In genomic region chr17:57634713-57635465, GRCh38 we compare ENCODE assay signal across 18 cellular contexts.
DNase-seq lines count a peak whose midpoint lies in the region; ATAC-seq and TF ChIP-seq lines count a peak whose summit lies in the region.
"Had no signal": no experiment of that assay in that cellular context is flagged by ENCODE, and none has a peak within 500 bp of the region (broad histone marks: within the 10 kb centered on the region; RNA-seq: fewer than 3 reads in every experiment).

No MANE protein-coding gene starts in this region.

- DNase-seq in activated naive CD8-positive, alpha-beta T cell treated with anti-CD3 and anti-CD28 coated beads, Interleukin-2, amount 10 ng/mL, durations not matched to agents 7 days and 5 days = no peak
- no peak for DNase-seq in activated naive CD8-positive, alpha-beta T cell treated with anti-CD3 and anti-CD28 coated beads for 36 hours
- DNase-seq in NB4 (ENCODE audit: low read depth) = peak; percentile 17
- peak; percentile 28 for DNase-seq in choroid plexus epithelial cell (ENCODE audit: low read depth)
- DNase-seq in stromal cell of bone marrow (ENCODE audit: low read depth) = peak; percentile 23
- DNase-seq in kidney tubule cell (ENCODE audit: low spot score) = no peak
- no peak for DNase-seq in NCI-H1417 treated with DMSO at 0.1 percent for 48 hours (lab: John Stamatoyannopoulos, UW)
- DNase-seq in T-helper 2 cell treated with Interferon-gamma antibody and Interleukin-4, amounts not matched to agents 5 μg/mL and 100 μg/mL, for 36 hours (ENCODE audit: low spot score) = no peak
- DNase-seq: activated CD4-positive, CD25-positive, alpha-beta regulatory T cell treated with anti-CD3 and anti-CD28 coated beads, Interleukin-2, amount 50 U/mL, for 72 hours; activated naive CD4-positive, alpha-beta T cell treated with anti-CD3 and anti-CD28 coated beads, Interleukin-2, amount 50 U/mL, for 16 hours; glutamatergic neuron; islet precursor cell; NCI-H1105; NCI-H446; occipital lobe; PC-9; stimulated activated naive CD4-positive, alpha-beta T cell had no signal

- peaks cover 2% of the 10 kb centered on the region for H3K4me1 Mint-ChIP-seq in activated naive CD8-positive, alpha-beta T cell treated with anti-CD3 and anti-CD28 coated beads, Interleukin-2, amount 10 ng/mL, durations not matched to agents 7 days and 5 days
- no peaks in the 10 kb centered on the region for H3K4me1 Mint-ChIP-seq in activated naive CD8-positive, alpha-beta T cell treated with anti-CD3 and anti-CD28 coated beads for 36 hours
- no peaks in the 10 kb centered on the region for H3K4me1 Mint-ChIP-seq in T-helper 2 cell treated with Interferon-gamma antibody and Interleukin-4, amounts not matched to agents 5 μg/mL and 100 μg/mL, for 36 hours (ENCODE audit: low read depth)

- POLR2A ChIA-PET in activated naive CD8-positive, alpha-beta T cell treated with anti-CD3 and anti-CD28 coated beads, Interleukin-2, amount 10 ng/mL, durations not matched to agents 7 days and 5 days (lab: Charles Lee) = interaction anchor here (0.6 kb wide), 1 partner anchor 40 kb away, joined by 3 read pairs; no protein-coding TSS in a partner anchor

- no peak overlapping the region for H3K4me3 Mint-ChIP-seq in activated naive CD8-positive, alpha-beta T cell treated with anti-CD3 and anti-CD28 coated beads, Interleukin-2, amount 10 ng/mL, durations not matched to agents 7 days and 5 days
- no peak overlapping the region for H3K4me3 Mint-ChIP-seq in activated naive CD8-positive, alpha-beta T cell treated with anti-CD3 and anti-CD28 coated beads for 36 hours
- no peak overlapping the region for H3K4me3 Mint-ChIP-seq in T-helper 2 cell treated with Interferon-gamma antibody and Interleukin-4, amounts not matched to agents 5 μg/mL and 100 μg/mL, for 36 hours

- H3K4me3 ChIP-seq in NB4 (ENCODE audit: low read depth, low read length) (no peak overlapping the region), choroid plexus epithelial cell (ENCODE audit: low read depth, low read length) (no peak overlapping the region)
- H3K4me3 ChIP-seq: PC-9, vagina had no signal

- TF ChIP-seq CTCF in NB4 (IDR thresholded peaks at IDR 0.05; ENCODE audit: low read depth, low read length) (no peak), choroid plexus epithelial cell (conservative IDR thresholded peaks at IDR 0.05; ENCODE audit: low read depth, low read length) (no peak)

- no peaks in the 10 kb centered on the region for H3K27me3 Mint-ChIP-seq in activated naive CD8-positive, alpha-beta T cell treated with anti-CD3 and anti-CD28 coated beads, Interleukin-2, amount 10 ng/mL, durations not matched to agents 7 days and 5 days
- no peaks in the 10 kb centered on the region for H3K27me3 Mint-ChIP-seq in activated naive CD8-positive, alpha-beta T cell treated with anti-CD3 and anti-CD28 coated beads for 36 hours
- no peaks in the 10 kb centered on the region for H3K27me3 Mint-ChIP-seq in T-helper 2 cell treated with Interferon-gamma antibody and Interleukin-4, amounts not matched to agents 5 μg/mL and 100 μg/mL, for 36 hours (ENCODE audit: low read depth)

- no peak for TF ChIP-seq POLR2A in NB4 (IDR thresholded peaks at IDR 0.05; ENCODE audit: extremely low read depth, insufficient read length)

- H3K9me3 Mint-ChIP-seq in activated naive CD8-positive, alpha-beta T cell treated with anti-CD3 and anti-CD28 coated beads, Interleukin-2, amount 10 ng/mL, durations not matched to agents 7 days and 5 days = peaks cover 3% of the 10 kb centered on the region
- H3K9me3 Mint-ChIP-seq in activated naive CD8-positive, alpha-beta T cell treated with anti-CD3 and anti-CD28 coated beads for 36 hours = no peaks in the 10 kb centered on the region
- no peaks in the 10 kb centered on the region for H3K9me3 Mint-ChIP-seq in T-helper 2 cell treated with Interferon-gamma antibody and Interleukin-4, amounts not matched to agents 5 μg/mL and 100 μg/mL, for 36 hours

- peaks cover 27% of the 10 kb centered on the region for H3K36me3 Mint-ChIP-seq in activated naive CD8-positive, alpha-beta T cell treated with anti-CD3 and anti-CD28 coated beads, Interleukin-2, amount 10 ng/mL, durations not matched to agents 7 days and 5 days
- H3K36me3 Mint-ChIP-seq in activated naive CD8-positive, alpha-beta T cell treated with anti-CD3 and anti-CD28 coated beads for 36 hours = peaks cover 30% of the 10 kb centered on the region
- peaks cover 13% of the 10 kb centered on the region for H3K36me3 Mint-ChIP-seq in T-helper 2 cell treated with Interferon-gamma antibody and Interleukin-4, amounts not matched to agents 5 μg/mL and 100 μg/mL, for 36 hours (ENCODE audit: low read depth)

- peak overlapping the region; percentile 47 for H3K27ac Mint-ChIP-seq in activated naive CD8-positive, alpha-beta T cell treated with anti-CD3 and anti-CD28 coated beads, Interleukin-2, amount 10 ng/mL, durations not matched to agents 7 days and 5 days
- H3K27ac Mint-ChIP-seq in activated naive CD8-positive, alpha-beta T cell treated with anti-CD3 and anti-CD28 coated beads for 36 hours = no peak overlapping the region
- no peak overlapping the region for H3K27ac Mint-ChIP-seq in T-helper 2 cell treated with Interferon-gamma antibody and Interleukin-4, amounts not matched to agents 5 μg/mL and 100 μg/mL, for 36 hours

- no peak for ATAC-seq in activated naive CD8-positive, alpha-beta T cell treated with anti-CD3 and anti-CD28 coated beads, Interleukin-2, amount 10 ng/mL, durations not matched to agents 7 days and 5 days (ENCODE audit: low read depth)

Comparison
In these comparisons a context has a peak if more than half of its experiments do, and no peak if none do; other contexts are left out.
1. DNase-seq: peak in NB4 (single experiment), choroid plexus epithelial cell (single experiment) and stromal cell of bone marrow (single experiment); none in activated naive CD8-positive, alpha-beta T cell treated with anti-CD3 and anti-CD28 coated beads, Interleukin-2, amount 10 ng/mL, durations not matched to agents 7 days and 5 days (single experiment), activated naive CD8-positive, alpha-beta T cell treated with anti-CD3 and anti-CD28 coated beads for 36 hours (single experiment), kidney tubule cell (single experiment), NCI-H1417 treated with DMSO at 0.1 percent for 48 hours (single experiment) and T-helper 2 cell treated with Interferon-gamma antibody and Interleukin-4, amounts not matched to agents 5 μg/mL and 100 μg/mL, for 36 hours (single experiment).